17 cellular contexts compared by ENCODE assay signal in the genomic region with DNA sequence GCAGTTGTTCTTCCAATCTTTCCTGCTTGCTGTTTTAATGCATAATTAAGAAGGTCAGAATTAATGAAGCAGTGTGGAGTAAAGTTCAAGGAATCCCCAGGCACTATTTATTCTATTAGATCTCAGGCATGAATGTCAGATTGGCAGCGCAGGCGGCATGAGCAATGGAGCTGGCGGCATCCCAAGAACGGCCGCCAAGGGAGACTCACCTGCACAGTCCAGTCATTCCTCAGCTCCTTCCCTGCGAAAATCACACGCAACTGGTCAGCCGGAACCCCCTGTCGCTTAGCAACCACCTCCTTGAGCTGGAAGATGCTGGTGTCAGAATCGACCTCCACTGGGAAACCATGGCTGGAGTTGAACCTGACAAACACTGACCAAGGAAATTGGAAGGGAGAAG.
DNase-seq lines count a peak whose midpoint lies in the region; ATAC-seq and TF ChIP-seq lines count a peak whose summit lies in the region.
"Had no signal": no experiment of that assay in that cellular context is flagged by ENCODE, and none has a peak within 500 bp of the region (broad histone marks: within the 10 kb centered on the region; RNA-seq: fewer than 3 reads in every experiment).

No MANE protein-coding gene starts in this region.

- H3K36me3 ChIP-seq in endocrine pancreas (ENCODE audit: control insufficient read depth, insufficient read depth, low read length): no peaks in the 10 kb centered on the region
- no peaks in the 10 kb centered on the region for H3K36me3 ChIP-seq in neural progenitor cell

- no peak overlapping the region for H3K9ac ChIP-seq in endocrine pancreas (ENCODE audit: control insufficient read depth, insufficient read depth, low read length)
- H3K9ac ChIP-seq in neural progenitor cell: no peak overlapping the region
- H3K9ac ChIP-seq: GM23248 had no signal

- peaks cover 18% of the 10 kb centered on the region for H3K9me3 Mint-ChIP-seq in neural progenitor cell
- H3K9me3 Mint-ChIP-seq in activated naive CD4-positive, alpha-beta T cell treated with anti-CD3 and anti-CD28 coated beads for 36 hours: peaks cover 21% of the 10 kb centered on the region

- CTCF ChIA-PET in activated naive CD4-positive, alpha-beta T cell treated with anti-CD3 and anti-CD28 coated beads for 36 hours (lab: Charles Lee): no interaction called here

- no peaks in the 10 kb centered on the region for H3F3A ChIP-seq in neural progenitor cell (ENCODE audit: low read depth)

- peak overlapping the region; percentile 27 for H3K4me3 ChIP-seq in endocrine pancreas (ENCODE audit: control insufficient read depth, insufficient read depth, low read length)
- no peak overlapping the region for H3K4me3 ChIP-seq in neural progenitor cell
- H3K4me3 ChIP-seq: GM23248, hepatocyte had no signal

- H3K27ac ChIP-seq in neural progenitor cell: no peak overlapping the region
- H3K27ac ChIP-seq: GM23248, hepatocyte had no signal

- DNase-seq in G401 (ENCODE audit: low spot score) (peak; percentile 83), NCI-H2227 (lab: John Stamatoyannopoulos, UW; ENCODE audit: unreplicated experiment) (peak; percentile 7), neural progenitor cell (ENCODE audit: low spot score) (no peak), AG20443 (ENCODE audit: low spot score) (no peak), medulla oblongata (ENCODE audit: extremely low spot score) (no peak)
- DNase-seq in activated naive CD4-positive, alpha-beta T cell treated with anti-CD3 and anti-CD28 coated beads for 36 hours: no peak
- DNase-seq: activated effector memory CD4-positive, alpha-beta T cell treated with Interleukin-2 at 50 U/mL for 16 hours; CD4-positive, alpha-beta memory T cell; DMS79; GM23248; stimulated activated CD4-positive, alpha-beta T cell treated with anti-CD3 and anti-CD28 coated beads, Interleukin-2, amount 100 ng/mL, for 24 hours; stimulated activated naive CD8-positive, alpha-beta T cell treated with anti-CD3 and anti-CD28 coated beads, Interleukin-15, amount 100 ng/mL, for 72 hours had no signal

- no peaks in the 10 kb centered on the region for H3K9me3 ChIP-seq in endocrine pancreas (ENCODE audit: control insufficient read depth, low read length)
- H3K9me3 ChIP-seq in neural progenitor cell (ENCODE audit: low read depth): peaks cover 5% of the 10 kb centered on the region

- no peaks in the 10 kb centered on the region for H3K27me3 ChIP-seq in endocrine pancreas (ENCODE audit: control insufficient read depth, insufficient read depth, low read length)
- no peaks in the 10 kb centered on the region for H3K27me3 ChIP-seq in neural progenitor cell
- H3K27me3 ChIP-seq: hepatocyte had no signal

- H3K27me3 Mint-ChIP-seq in neural progenitor cell (ENCODE audit: insufficient read depth, low read depth): no peaks in the 10 kb centered on the region
- H3K27me3 Mint-ChIP-seq in activated naive CD4-positive, alpha-beta T cell treated with anti-CD3 and anti-CD28 coated beads for 36 hours (ENCODE audit: low read depth): no peaks in the 10 kb centered on the region
- H3K27me3 Mint-ChIP-seq: CD4-positive, alpha-beta memory T cell; stimulated activated naive CD8-positive, alpha-beta T cell treated with anti-CD3 and anti-CD28 coated beads, Interleukin-15, amount 100 ng/mL, for 72 hours had no signal

- in situ Hi-C loops in G401 (cut with HindIII; ENCODE audit: low sequenced_read_pairs): no loop called here

- no peak overlapping the region for H3K4me2 ChIP-seq in neural progenitor cell
- H3K4me2 ChIP-seq: hepatocyte had no signal

- intact Hi-C loops in activated naive CD4-positive, alpha-beta T cell treated with anti-CD3 and anti-CD28 coated beads for 36 hours (cut with micrococcal nuclease): no loop called here

- no peak overlapping the region for H3K4me3 Mint-ChIP-seq in neural progenitor cell
- no peak overlapping the region for H3K4me3 Mint-ChIP-seq in activated naive CD4-positive, alpha-beta T cell treated with anti-CD3 and anti-CD28 coated beads for 36 hours
- H3K4me3 Mint-ChIP-seq: CD4-positive, alpha-beta memory T cell; endodermal cell; stimulated activated naive CD8-positive, alpha-beta T cell treated with anti-CD3 and anti-CD28 coated beads, Interleukin-15, amount 100 ng/mL, for 72 hours had no signal

- H3K79me2 ChIP-seq in neural progenitor cell (ENCODE audit: low read depth): no peaks in the 10 kb centered on the region
- H3K79me2 ChIP-seq: hepatocyte had no signal

- no peak overlapping the region for H2AFZ ChIP-seq in neural progenitor cell (replicated peaks)
- H2AFZ ChIP-seq: GM23248, hepatocyte had no signal

- no peaks in the 10 kb centered on the region for H4K20me1 ChIP-seq in neural progenitor cell (ENCODE audit: low read depth)

- H3K4me1 Mint-ChIP-seq in neural progenitor cell: peaks cover 29% of the 10 kb centered on the region
- H3K4me1 Mint-ChIP-seq in activated naive CD4-positive, alpha-beta T cell treated with anti-CD3 and anti-CD28 coated beads for 36 hours (ENCODE audit: low read depth): no peaks in the 10 kb centered on the region
- H3K4me1 Mint-ChIP-seq: CD4-positive, alpha-beta memory T cell; endodermal cell; stimulated activated naive CD8-positive, alpha-beta T cell treated with anti-CD3 and anti-CD28 coated beads, Interleukin-15, amount 100 ng/mL, for 72 hours had no signal

- no peak for ATAC-seq in HG02759 (IDR thresholded peaks at IDR 0.05; ENCODE audit: unreplicated experiment)
- ATAC-seq: SK-N-SH treated with all-trans-retinoic acid at 6 μM for 48 hours; stimulated activated naive CD8-positive, alpha-beta T cell treated with anti-CD3 and anti-CD28 coated beads, Interleukin-15, amount 100 ng/mL, for 72 hours had no signal

- H3K36me3 Mint-ChIP-seq in neural progenitor cell: peaks cover 9% of the 10 kb centered on the region
- peaks cover 34% of the 10 kb centered on the region for H3K36me3 Mint-ChIP-seq in activated naive CD4-positive, alpha-beta T cell treated with anti-CD3 and anti-CD28 coated beads for 36 hours (ENCODE audit: low read depth)

- no peak for TF ChIP-seq CTCF in neural progenitor cell (IDR thresholded peaks at IDR 0.05)

- no peaks in the 10 kb centered on the region for H3K4me1 ChIP-seq in endocrine pancreas (ENCODE audit: control insufficient read depth, insufficient read depth, low read length)
- peaks cover 15% of the 10 kb centered on the region for H3K4me1 ChIP-seq in neural progenitor cell

- peak overlapping the region; percentile 6 for H3K27ac Mint-ChIP-seq in neural progenitor cell
- H3K27ac Mint-ChIP-seq in activated naive CD4-positive, alpha-beta T cell treated with anti-CD3 and anti-CD28 coated beads for 36 hours: no peak overlapping the region
- H3K27ac Mint-ChIP-seq: CD4-positive, alpha-beta memory T cell; endodermal cell; stimulated activated naive CD8-positive, alpha-beta T cell treated with anti-CD3 and anti-CD28 coated beads, Interleukin-15, amount 100 ng/mL, for 72 hours had no signal

Comparison
In these comparisons a context has a peak if more than half of its experiments do, and no peak if none do; other contexts are left out.
1. DNase-seq: peak in G401 (single experiment) and NCI-H2227 (single experiment); none in neural progenitor cell (single experiment), AG20443 (single experiment), activated naive CD4-positive, alpha-beta T cell treated with anti-CD3 and anti-CD28 coated beads for 36 hours (single experiment) and medulla oblongata (single experiment).